ENCODE assay signal across 7 cellular contexts in the genomic region with DNA sequence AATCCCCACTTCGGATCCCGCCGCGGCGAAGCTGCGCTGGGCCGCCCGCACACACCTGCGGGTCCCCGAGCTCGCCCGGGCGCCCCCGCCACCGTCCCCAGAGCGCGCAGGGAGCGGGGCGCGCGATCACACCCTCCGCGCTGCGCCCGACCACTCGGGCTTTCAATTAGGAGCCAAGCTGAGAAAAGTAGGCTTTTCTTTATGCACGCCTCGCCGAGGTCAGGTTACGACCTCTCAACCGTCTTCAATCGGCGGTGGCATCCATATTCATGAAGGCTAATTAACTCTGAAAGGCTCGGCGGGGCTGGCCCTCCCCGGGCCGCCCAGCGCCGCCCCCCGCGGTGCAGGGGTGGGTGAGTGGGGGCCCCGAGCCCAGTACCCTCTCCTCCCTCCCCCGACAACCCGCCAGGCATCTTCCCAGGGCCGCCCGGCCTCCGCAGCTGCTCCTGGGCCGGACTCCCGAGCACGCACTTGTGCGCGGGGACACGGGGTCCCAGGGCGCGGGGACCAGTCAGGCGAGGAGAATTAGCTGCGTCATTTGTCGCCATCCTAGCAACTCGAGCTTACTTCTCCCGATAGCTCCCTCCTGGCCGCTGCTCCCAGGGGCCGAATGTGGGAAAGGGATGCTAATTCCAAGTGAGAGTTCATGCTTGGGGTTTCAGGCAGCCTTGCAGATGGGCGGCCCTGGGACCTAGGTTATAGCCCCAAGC.
A peak's percentile ranks its signal among the peaks of the same experiment; 100 is the strongest.
DNase-seq lines count a peak whose midpoint lies in the region; ATAC-seq and TF ChIP-seq lines count a peak whose summit lies in the region.

No MANE protein-coding gene starts in this region.

- H3K4me3 ChIP-seq in GM12875 (ENCODE audit: low read depth, low read length) (peak overlapping the region; percentile 64), esophagus muscularis mucosa (peak overlapping the region; percentile 73 to 86 (median 78)), stomach smooth muscle (ENCODE audit: low read length in 2 of 2) (peak overlapping the region; percentile 87)

- H3K27ac ChIP-seq in esophagus muscularis mucosa (replicated peaks in 1 of 4) = peak overlapping the region; percentile 85 to 96 (median 92)
- peak overlapping the region; percentile 96 for H3K27ac ChIP-seq in stomach smooth muscle (ENCODE audit: low read length)

- TF ChIP-seq CTCF in GM12875 (IDR thresholded peaks at IDR 0.05; ENCODE audit: borderline replicate concordance, insufficient read depth, low read depth, low read length) = no peak
- peak; percentile 7 to 14 (median 12) for TF ChIP-seq CTCF in esophagus muscularis mucosa (IDR thresholded peaks at IDR 0.05)

- intact Hi-C loops in esophagus muscularis mucosa (cut with DNase I) = loop anchor here (2.0 to 5.0 kb wide), 4 partner anchors 247 to 1024 kb away; a partner anchor contains a TSS

- H3K9ac ChIP-seq in stomach smooth muscle (ENCODE audit: low read length in 2 of 2) = peak overlapping the region; percentile 88 to 95

- under 1% methylated on average over 43 of the region's 63 CpGs for WGBS in esophagus muscularis mucosa

- H3K36me3 ChIP-seq in esophagus muscularis mucosa (no peaks in the 10 kb centered on the region), stomach smooth muscle (ENCODE audit: control insufficient read depth in 2 of 2, insufficient read depth in 2 of 2, low read length in 2 of 2) (no peaks in the 10 kb centered on the region)

- H3K27me3 ChIP-seq in esophagus muscularis mucosa = no peaks in the 10 kb centered on the region
- H3K27me3 ChIP-seq in stomach smooth muscle (ENCODE audit: control insufficient read depth in 1 of 2, insufficient read depth in 2 of 2, low read length in 2 of 2) = no peaks in the 10 kb centered on the region

- peaks cover 13 to 32% (median 25%) of the 10 kb centered on the region in 4 donors for H3K4me1 ChIP-seq in esophagus muscularis mucosa
- H3K4me1 ChIP-seq in stomach smooth muscle (ENCODE audit: control insufficient read depth, insufficient read depth, low read length) = peaks cover 30% of the 10 kb centered on the region

- DNase-seq in NCI-H2081 (lab: John Stamatoyannopoulos, UW) (peak; percentile 52 to 71), esophagus muscularis mucosa (ENCODE audit: extremely low spot score) (peak; percentile 95), middle frontal gyrus (ENCODE audit: extremely low spot score, low spot score) (peak; percentile 89)
- peak; percentile 70 for DNase-seq in activated CD8-positive, alpha-beta memory T cell treated with anti-CD3 and anti-CD28 coated beads, Interleukin-2, amount 50 U/mL, for 48 hours

- no peak for ATAC-seq in HG03045 (IDR thresholded peaks at IDR 0.05; ENCODE audit: unreplicated experiment)

- H3K9me3 ChIP-seq in esophagus muscularis mucosa (no peaks in the 10 kb centered on the region), stomach smooth muscle (ENCODE audit: control insufficient read depth in 2 of 2, low read length in 2 of 2) (no peaks in the 10 kb centered on the region)

- no peak for TF ChIP-seq EP300 in esophagus muscularis mucosa (IDR thresholded peaks at IDR 0.05)

- TF ChIP-seq POLR2A in esophagus muscularis mucosa (IDR thresholded peaks at IDR 0.05; ENCODE audit: low read depth) = peak; percentile 55
